Comparison of ENCODE assay signal across 29 cellular contexts in the genomic region with DNA sequence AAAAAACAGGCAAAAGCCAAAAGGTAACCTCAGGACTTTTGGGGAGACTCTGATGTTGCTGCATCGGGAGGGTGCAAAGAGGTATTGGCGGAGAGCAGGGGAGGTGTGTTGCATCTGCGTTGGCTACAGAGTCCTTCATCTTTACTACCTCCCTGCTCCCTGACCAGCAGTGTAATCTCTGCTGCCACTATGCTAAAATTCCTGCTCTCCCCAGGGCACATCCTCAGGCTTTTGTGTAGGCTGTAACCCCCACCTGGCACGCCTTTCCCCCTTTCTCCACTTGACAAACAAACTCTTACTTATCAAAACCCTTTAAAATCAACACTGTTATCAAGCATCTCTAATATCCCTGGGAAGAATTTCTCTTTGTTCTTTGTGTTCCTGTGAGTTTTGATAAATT.
"Had no signal": no experiment of that assay in that cellular context is flagged by ENCODE, and none has a peak within 500 bp of the region (broad histone marks: within the 10 kb centered on the region; RNA-seq: fewer than 3 reads in every experiment).

No MANE protein-coding gene starts in this region.

- H3K36me3 ChIP-seq: adrenal gland, breast epithelium, MG63, SJCRH30 had no signal

- H3K27ac Mint-ChIP-seq: activated B cell treated with CpG ODN at 0.5 μM for 24 hours; activated CD4-positive, alpha-beta memory T cell treated with anti-CD3 and anti-CD28 coated beads for 36 hours; activated naive CD4-positive, alpha-beta T cell treated with anti-CD3 and anti-CD28 coated beads for 36 hours; activated naive CD4-positive, alpha-beta T cell treated with anti-CD3 and anti-CD28 coated beads, Interleukin-2, amount 50 U/mL, for 72 hours; activated T-helper 1 cell treated with anti-CD3 and anti-CD28 coated beads, Interleukin-12 subunit alpha, Interleukin-12 subunit beta, Interleukin-2, Interleukin-4 antibody, amounts not matched to agents 30 ng/mL and 10 ng/mL and 1 ng/mL, durations not matched to agents 14 hours and 24 hours and 36 hours had no signal

- H3K27ac ChIP-seq: adrenal gland, body of pancreas, breast epithelium, SJCRH30, SK-N-MC had no signal

- H3K9me3 ChIP-seq: adrenal gland, body of pancreas, breast epithelium, MG63, SJCRH30 had no signal

- H3K4me1 ChIP-seq: adrenal gland, body of pancreas, breast epithelium, SJCRH30 had no signal

- DNase-seq: activated B cell treated with CpG ODN at 0.5 μM for 24 hours; activated CD4-positive, alpha-beta memory T cell treated with anti-CD3 and anti-CD28 coated beads for 36 hours; activated CD4-positive, alpha-beta T cell treated with anti-CD3 and anti-CD28 coated beads for 4 hours; activated CD4-positive, alpha-beta T cell treated with anti-CD3 and anti-CD28 coated beads, Interleukin-2, amount 50 U/mL, for 1 hour; activated CD4-positive, CD25-positive, alpha-beta regulatory T cell treated with anti-CD3 and anti-CD28 coated beads, Interleukin-2, amount 50 U/mL, for 72 hours; activated CD8-positive, alpha-beta memory T cell treated with anti-CD3 and anti-CD28 coated beads, Interleukin-2, amount 50 U/mL, for 4 hours; activated gamma-delta T cell treated with Interleukin-2 at 50 U/mL for 16 hours; activated naive CD4-positive, alpha-beta T cell treated with anti-CD3 and anti-CD28 coated beads for 36 hours; activated T-cell treated with anti-CD3 and anti-CD28 coated beads for 4 hours; activated T-cell treated with anti-CD3 and anti-CD28 coated beads, Interleukin-2, amount 50 U/mL, for 4 hours; adrenal gland; body of pancreas; MG63; NCI-H1048; NCI-H1105 treated with DMSO at 0.1 percent for 48 hours; NCI-H1436; NCI-H1694; NCI-H1930; NCI-H2081 treated with DMSO at 0.1 percent for 48 hours; NCI-H226; NCI-H446 treated with DMSO at 0.1 percent for 48 hours; NCI-H524; SHP77; SJCRH30 had no signal

- H3K9me3 Mint-ChIP-seq: activated B cell treated with CpG ODN at 0.5 μM for 24 hours had no signal

- H3K36me3 Mint-ChIP-seq: activated CD4-positive, alpha-beta memory T cell treated with anti-CD3 and anti-CD28 coated beads for 36 hours; activated naive CD4-positive, alpha-beta T cell treated with anti-CD3 and anti-CD28 coated beads, Interleukin-2, amount 50 U/mL, for 72 hours had no signal

- H3K4me3 ChIP-seq: adrenal gland, body of pancreas, breast epithelium, MG63, SJCRH30, SK-N-MC had no signal

- H3K27me3 ChIP-seq: adrenal gland, body of pancreas, MG63, SJCRH30 had no signal

- H3K4me3 Mint-ChIP-seq: activated B cell treated with CpG ODN at 0.5 μM for 24 hours; activated CD4-positive, alpha-beta memory T cell treated with anti-CD3 and anti-CD28 coated beads for 36 hours; activated naive CD4-positive, alpha-beta T cell treated with anti-CD3 and anti-CD28 coated beads for 36 hours; activated T-cell treated with anti-CD3 and anti-CD28 coated beads, Interleukin-2, amount 50 U/mL, for 4 hours; activated T-helper 1 cell treated with anti-CD3 and anti-CD28 coated beads, Interleukin-12 subunit alpha, Interleukin-12 subunit beta, Interleukin-2, Interleukin-4 antibody, amounts not matched to agents 30 ng/mL and 10 ng/mL and 1 ng/mL, durations not matched to agents 14 hours and 24 hours and 36 hours had no signal

- H3K4me1 Mint-ChIP-seq: activated B cell treated with CpG ODN at 0.5 μM for 24 hours had no signal

- H3K27me3 Mint-ChIP-seq: activated CD4-positive, alpha-beta memory T cell treated with anti-CD3 and anti-CD28 coated beads for 36 hours had no signal

- ATAC-seq: activated naive CD4-positive, alpha-beta T cell treated with anti-CD3 and anti-CD28 coated beads, Interleukin-2, amount 50 U/mL, for 72 hours; activated T-cell treated with anti-CD3 and anti-CD28 coated beads, Interleukin-2, amount 50 U/mL, for 4 hours; body of pancreas; Panc1 had no signal
